1 cellular context compared by ENCODE assay signal in genomic region chr20:37381621-37382538, GRCh38.
TF ChIP-seq lines count a peak whose summit lies in the region.

No MANE protein-coding gene starts in this region.

TF ChIP-seq in K562, 482 proteins besides CTCF, POLR2A, EP300 and RAD21 (continued from another document):
- TF ChIP-seq ARID3B (CRISPR knock-in tag; IDR thresholded peaks at IDR 0.05; ENCODE audit: borderline replicate concordance): no peak
- peak; percentile 77 for TF ChIP-seq RBM25 (IDR thresholded peaks at IDR 0.05; ENCODE audit: low read depth, low read length, severe bottlenecking)
- TF ChIP-seq BRF1 (IDR thresholded peaks at IDR 0.05; ENCODE audit: borderline replicate concordance, extremely low read depth, insufficient read length): no peak
- TF ChIP-seq U2AF1 (optimal IDR thresholded peaks at IDR 0.05; ENCODE audit: low read depth, low read length): no peak
- TF ChIP-seq ESRRA (IDR thresholded peaks at IDR 0.05; ENCODE audit: borderline replicate concordance, low read depth): peak; percentile 76
- peak; percentile 74 for TF ChIP-seq CEBPB (tag; IDR thresholded peaks at IDR 0.05)
- peak; percentile 62 to 75 for TF ChIP-seq KDM1A (IDR thresholded peaks at IDR 0.05)
- no peak for TF ChIP-seq ZNF778 (CRISPR knock-in tag; IDR thresholded peaks at IDR 0.05)
- no peak for TF ChIP-seq ZNF354B (CRISPR knock-in tag; IDR thresholded peaks at IDR 0.05)
- peak in 1 of 2 experiments; percentile 46; a peak in 1 of 4 replicates for TF ChIP-seq RCOR1 (IDR thresholded peaks at IDR 0.05; ENCODE audit: borderline replicate concordance in 1 of 2, low read depth in 2 of 2, low read length in 2 of 2)
- TF ChIP-seq MXI1 (IDR thresholded peaks at IDR 0.05; ENCODE audit: low read depth, low read length): no peak
- TF ChIP-seq ZNF318 (IDR thresholded peaks at IDR 0.05; ENCODE audit: borderline replicate concordance in 1 of 2, low read depth in 1 of 2): no peak
- TF ChIP-seq NONO (IDR thresholded peaks at IDR 0.05; ENCODE audit: low read depth in 2 of 2, low read length in 1 of 2): no peak
- peak; percentile 80 for TF ChIP-seq RFX1 (IDR thresholded peaks at IDR 0.05)
- TF ChIP-seq PHF20 (IDR thresholded peaks at IDR 0.05; ENCODE audit: partially characterized antibody): peak; percentile 31
- TF ChIP-seq TFAP4 (CRISPR knock-in tag; IDR thresholded peaks at IDR 0.05; ENCODE audit: borderline replicate concordance): peak; percentile 24; the same call in 1 of the 2 replicates
